Comparison of ENCODE assay signal across 20 cellular contexts in the genomic region with DNA sequence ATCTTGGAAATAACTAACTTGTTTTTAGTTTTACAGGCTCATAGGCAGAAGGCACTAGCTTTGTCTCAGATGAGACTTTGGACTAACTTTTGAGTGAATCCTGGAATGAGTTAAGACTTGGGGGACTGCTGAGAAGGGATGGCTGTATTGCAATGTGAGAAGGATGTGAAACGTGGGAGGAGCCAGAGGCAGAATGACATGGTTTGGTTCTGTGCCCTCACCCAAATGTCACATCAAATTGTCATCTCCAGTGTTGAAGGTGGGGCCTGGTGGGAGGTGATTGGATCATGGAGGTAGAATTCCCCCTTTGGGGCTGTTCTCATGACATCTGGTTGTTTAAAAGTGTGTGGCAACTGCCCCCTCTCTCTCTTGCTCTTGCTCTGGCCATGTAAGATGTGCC. TPM values are rescaled to one million over a fixed set of nuclear protein-coding genes. Genes with fewer than 3 reads are reported as not detected.
DNase-seq lines count a peak whose midpoint lies in the region; ATAC-seq and TF ChIP-seq lines count a peak whose summit lies in the region.
"Had no signal": no experiment of that assay in that cellular context is flagged by ENCODE, and none has a peak within 500 bp of the region (broad histone marks: within the 10 kb centered on the region; RNA-seq: fewer than 3 reads in every experiment).

No MANE protein-coding gene starts in this region.

- H3K79me2 ChIP-seq in KMS-11 (ENCODE audit: insufficient read depth, low read depth), result no peaks in the 10 kb centered on the region

- no peak overlapping the region for H3K4me3 ChIP-seq in KMS-11 (IDR thresholded peaks at IDR 0.05; ENCODE audit: insufficient read depth, low read depth, low read length)
- H3K4me3 ChIP-seq: sigmoid colon, tibial artery had no signal

- H3K36me3 ChIP-seq in KMS-11 (ENCODE audit: insufficient read depth), result no peaks in the 10 kb centered on the region
- H3K36me3 ChIP-seq: sigmoid colon, tibial artery had no signal

- H3K27ac ChIP-seq in KMS-11, result peak overlapping the region; percentile 24; the same call in 1 of the 2 replicates
- H3K27ac ChIP-seq: 22Rv1, sigmoid colon, tibial artery had no signal

- peak; percentile 58 for ATAC-seq in activated CD4-positive, alpha-beta T cell treated with anti-CD3 and anti-CD28 coated beads for 36 hours
- peak; percentile 31 for ATAC-seq in GM21576 (IDR thresholded peaks at IDR 0.05; ENCODE audit: unreplicated experiment)
- ATAC-seq in stimulated activated memory B cell treated with anti-CD40 and anti-IgM and Interleukin-4, amounts not matched to agents 10 μg/mL and 1 μg/mL and 100 μg/mL, for 72 hours, result peak; percentile 68

- H3K4me3 Mint-ChIP-seq in activated CD4-positive, alpha-beta T cell treated with anti-CD3 and anti-CD28 coated beads for 36 hours, result no peak overlapping the region
- H3K4me3 Mint-ChIP-seq in stimulated activated memory B cell treated with anti-CD40 and anti-IgM and Interleukin-4, amounts not matched to agents 10 μg/mL and 1 μg/mL and 100 μg/mL, for 72 hours, result peak overlapping the region; percentile 30
- no peak overlapping the region for H3K4me3 Mint-ChIP-seq in glutamatergic neuron (ENCODE audit: unreplicated experiment)
- H3K4me3 Mint-ChIP-seq: activated naive CD8-positive, alpha-beta T cell had no signal

- H2AFZ ChIP-seq in KMS-11 (ENCODE audit: low read depth), result peak overlapping the region; percentile 27; the same call in 1 of the 2 replicates

- POLR2A ChIA-PET in activated CD4-positive, alpha-beta T cell treated with anti-CD3 and anti-CD28 coated beads for 36 hours (lab: Charles Lee), result no interaction called here

- peak overlapping the region; percentile 12 for H3K27ac Mint-ChIP-seq in activated CD4-positive, alpha-beta T cell treated with anti-CD3 and anti-CD28 coated beads for 36 hours
- peak overlapping the region; percentile 93 for H3K27ac Mint-ChIP-seq in stimulated activated memory B cell treated with anti-CD40 and anti-IgM and Interleukin-4, amounts not matched to agents 10 μg/mL and 1 μg/mL and 100 μg/mL, for 72 hours
- H3K27ac Mint-ChIP-seq in glutamatergic neuron (ENCODE audit: unreplicated experiment), result no peak overlapping the region
- H3K27ac Mint-ChIP-seq: activated naive CD8-positive, alpha-beta T cell had no signal

- no peak overlapping the region for H3K9ac ChIP-seq in KMS-11

- intact Hi-C loops in activated CD4-positive, alpha-beta T cell treated with anti-CD3 and anti-CD28 coated beads for 36 hours (cut with DNase I, micrococcal nuclease), result no loop called here

- H3K36me3 Mint-ChIP-seq in activated CD4-positive, alpha-beta T cell treated with anti-CD3 and anti-CD28 coated beads for 36 hours (ENCODE audit: low read depth), result no peaks in the 10 kb centered on the region
- no peaks in the 10 kb centered on the region for H3K36me3 Mint-ChIP-seq in stimulated activated memory B cell treated with anti-CD40 and anti-IgM and Interleukin-4, amounts not matched to agents 10 μg/mL and 1 μg/mL and 100 μg/mL, for 72 hours
- no peaks in the 10 kb centered on the region for H3K36me3 Mint-ChIP-seq in glutamatergic neuron (ENCODE audit: unreplicated experiment)
- H3K36me3 Mint-ChIP-seq: activated naive CD8-positive, alpha-beta T cell had no signal

- TF ChIP-seq CTCF in KMS-11 (conservative IDR thresholded peaks at IDR 0.05; ENCODE audit: low read depth, low read length), result no peak
- TF ChIP-seq CTCF in glutamatergic neuron (IDR thresholded peaks at IDR 0.05; ENCODE audit: partially characterized antibody, unreplicated experiment), result no peak

- peaks cover 4% of the 10 kb centered on the region for H3K4me1 Mint-ChIP-seq in activated CD4-positive, alpha-beta T cell treated with anti-CD3 and anti-CD28 coated beads for 36 hours
- peaks cover 61% of the 10 kb centered on the region for H3K4me1 Mint-ChIP-seq in stimulated activated memory B cell treated with anti-CD40 and anti-IgM and Interleukin-4, amounts not matched to agents 10 μg/mL and 1 μg/mL and 100 μg/mL, for 72 hours
- H3K4me1 Mint-ChIP-seq in glutamatergic neuron (ENCODE audit: low read depth, unreplicated experiment), result peaks cover 6% of the 10 kb centered on the region

- H3K4me1 ChIP-seq in KMS-11 (ENCODE audit: low read depth, poor library complexity, severe bottlenecking), result peaks cover 64% of the 10 kb centered on the region
- H3K4me1 ChIP-seq: sigmoid colon, tibial artery had no signal

- no peak for DNase-seq in activated CD4-positive, alpha-beta T cell treated with anti-CD3 and anti-CD28 coated beads for 36 hours
- DNase-seq in activated CD4-positive, alpha-beta T cell treated with anti-CD3 and anti-CD28 coated beads, Interleukin-2, amount 50 U/mL, for 4 hours, result no peak
- no peak for DNase-seq in foreskin melanocyte
- DNase-seq in NCI-H1417 (lab: John Stamatoyannopoulos, UW), result no peak
- DNase-seq in glutamatergic neuron, result no peak
- DNase-seq: activated CD4-positive, alpha-beta T cell treated with anti-CD3 and anti-CD28 coated beads for 4 hours; activated T-cell treated with anti-CD3 and anti-CD28 coated beads, Interleukin-2, amount 50 U/mL, for 1 hour; C1 segment of cervical spinal cord; DMS 273 treated with DMSO at 0.1 percent for 48 hours; effector memory CD4-positive, alpha-beta T cell; NCI-H1092; SHP77; sigmoid colon; tibial artery had no signal

- no peaks in the 10 kb centered on the region for H4K20me1 ChIP-seq in KMS-11 (ENCODE audit: insufficient read depth)

- H3K27me3 ChIP-seq in KMS-11 (ENCODE audit: insufficient read depth, low read depth), result no peaks in the 10 kb centered on the region
- H3K27me3 ChIP-seq: sigmoid colon, tibial artery had no signal

- peaks cover 3% of the 10 kb centered on the region for H3K27me3 Mint-ChIP-seq in activated CD4-positive, alpha-beta T cell treated with anti-CD3 and anti-CD28 coated beads for 36 hours
- no peaks in the 10 kb centered on the region for H3K27me3 Mint-ChIP-seq in stimulated activated memory B cell treated with anti-CD40 and anti-IgM and Interleukin-4, amounts not matched to agents 10 μg/mL and 1 μg/mL and 100 μg/mL, for 72 hours
- H3K27me3 Mint-ChIP-seq in glutamatergic neuron (ENCODE audit: unreplicated experiment), result no peaks in the 10 kb centered on the region
- H3K27me3 Mint-ChIP-seq: activated naive CD8-positive, alpha-beta T cell had no signal

- H3K9me3 Mint-ChIP-seq in activated CD4-positive, alpha-beta T cell treated with anti-CD3 and anti-CD28 coated beads for 36 hours (ENCODE audit: low read depth), result no peaks in the 10 kb centered on the region
- H3K9me3 Mint-ChIP-seq in stimulated activated memory B cell treated with anti-CD40 and anti-IgM and Interleukin-4, amounts not matched to agents 10 μg/mL and 1 μg/mL and 100 μg/mL, for 72 hours, result no peaks in the 10 kb centered on the region
- H3K9me3 Mint-ChIP-seq in glutamatergic neuron (ENCODE audit: unreplicated experiment), result no peaks in the 10 kb centered on the region

- peak overlapping the region; percentile 90 for H3K4me2 ChIP-seq in KMS-11

- CTCF ChIA-PET in activated CD4-positive, alpha-beta T cell treated with anti-CD3 and anti-CD28 coated beads for 36 hours (lab: Charles Lee), result no interaction called here

RNA-seq across cellular contexts. Expression of a gene that starts 28.8 kb away (rescaled TPM):
- 10 to 100 TPM; 26.5 to 27.2 TPM for total RNA-seq in activated CD4-positive, alpha-beta T cell treated with anti-CD3 and anti-CD28 coated beads for 36 hours
- total RNA-seq in glutamatergic neuron (ENCODE audit: unreplicated experiment), result 144 TPM

RNA-seq across cellular contexts. Expression of a gene that starts 29.9 kb away (rescaled TPM):
- total RNA-seq in activated CD4-positive, alpha-beta T cell treated with anti-CD3 and anti-CD28 coated beads for 36 hours, result not detected
- not detected for total RNA-seq in glutamatergic neuron (ENCODE audit: unreplicated experiment)
- total RNA-seq: bronchial epithelial cell had no signal
